ENCODE assay signal across 32 cellular contexts in the genomic region with DNA sequence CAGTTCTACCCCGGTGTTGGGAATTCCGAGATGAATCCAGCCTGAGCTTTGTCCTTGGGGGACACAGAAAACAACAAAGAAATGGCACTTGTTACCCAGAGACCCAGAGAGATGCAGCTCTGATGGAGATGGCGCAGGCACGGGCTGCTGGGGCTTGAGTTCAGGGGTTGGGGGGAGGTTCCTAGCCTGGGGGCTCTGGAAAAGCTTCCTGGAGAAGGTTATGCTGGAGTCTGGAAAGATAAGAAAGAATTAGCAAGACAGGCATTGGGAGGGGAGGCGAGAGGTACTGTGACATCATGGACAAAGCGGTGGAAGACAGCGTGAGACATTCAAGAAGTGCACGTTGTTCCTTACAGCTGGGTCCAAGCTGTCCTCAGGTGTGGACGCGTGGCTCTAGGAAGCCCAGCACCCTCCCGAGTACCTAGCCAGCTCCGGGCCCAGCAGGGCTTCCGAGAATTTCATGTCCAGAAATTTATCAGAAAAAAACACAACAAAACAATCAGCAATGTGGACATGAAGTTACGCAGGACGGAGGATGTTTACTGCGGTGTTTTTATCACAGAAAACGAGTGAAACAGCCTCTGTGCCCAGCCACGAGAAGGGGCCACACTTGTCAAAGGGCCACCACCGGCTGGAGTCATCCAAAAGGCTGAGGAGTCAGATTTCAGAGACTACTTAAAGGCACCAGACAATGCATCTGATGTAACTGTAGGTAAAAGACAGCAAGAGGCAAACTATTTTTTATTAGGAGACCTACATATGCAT. TPM values are rescaled to one million over a fixed set of nuclear protein-coding genes. Genes with fewer than 3 reads are reported as not detected.
DNase-seq lines count a peak whose midpoint lies in the region; ATAC-seq, FAIRE-seq and TF ChIP-seq lines count a peak whose summit lies in the region.
"Had no signal": no experiment of that assay in that cellular context is flagged by ENCODE, and none has a peak within 500 bp of the region (broad histone marks: within the 10 kb centered on the region; RNA-seq: fewer than 3 reads in every experiment).

No MANE protein-coding gene starts in this region.

- H2BK20ac ChIP-seq in H1 (ENCODE audit: low read length) = no peak overlapping the region

- H3K4ac ChIP-seq in H1 (replicated peaks; ENCODE audit: insufficient read length, low read depth, low read length) = peak overlapping the region; percentile 29

- H3K27me3 ChIP-seq in H1 (replicated peaks in 1 of 4; ENCODE audit: control insufficient read depth in 3 of 4, extremely low read depth in 1 of 4, insufficient read depth in 3 of 4, low read length in 3 of 4) = peaks cover 0 to 2% (median 0%) of the 10 kb centered on the region in 4 experiments; a peak in 1 of 7 replicates
- no peaks in the 10 kb centered on the region for H3K27me3 ChIP-seq in neural progenitor cell
- H3K27me3 ChIP-seq: gastroesophageal sphincter, spleen had no signal

- no peaks in the 10 kb centered on the region for H3K36me3 Mint-ChIP-seq in neural progenitor cell
- H3K36me3 Mint-ChIP-seq: activated CD4-positive, alpha-beta memory T cell treated with anti-CD3 and anti-CD28 coated beads for 36 hours; type B pancreatic cell had no signal

- no peak for TF ChIP-seq RAD21 in H1 (IDR thresholded peaks at IDR 0.05 in 1 of 2, conservative IDR thresholded peaks at IDR 0.05 in 1 of 2; ENCODE audit: low read depth in 2 of 2, low read length in 2 of 2)

- H4K20me1 ChIP-seq in H1 (replicated peaks in 1 of 2; ENCODE audit: control insufficient read depth in 1 of 2, insufficient read depth in 2 of 2, low read length in 2 of 2) (no peaks in the 10 kb centered on the region), neural progenitor cell (ENCODE audit: low read depth) (no peaks in the 10 kb centered on the region)

- peaks cover 26% of the 10 kb centered on the region for H3K27me3 Mint-ChIP-seq in neural progenitor cell (ENCODE audit: insufficient read depth, low read depth)
- H3K27me3 Mint-ChIP-seq: activated CD4-positive, alpha-beta memory T cell treated with anti-CD3 and anti-CD28 coated beads for 36 hours; B cell had no signal

- peak overlapping the region; percentile 68 for H4K8ac ChIP-seq in H1 (ENCODE audit: extremely low read depth, insufficient read depth, low read length)

- 85% methylated on average over 19 of the region's 19 CpGs; no CpG with 5 or more reads in 1 of the 2 experiments for WGBS in H1 (ENCODE audit: extremely low coverage in 1 of 2, insufficient coverage in 1 of 2, insufficient read length in 1 of 2, insufficient replicate concordance in 2 of 2, low coverage in 1 of 2, low lambda C conversion rate in 2 of 2, missing lambda C conversion rate in 1 of 2), 2 experiments

- no peaks in the 10 kb centered on the region for H3K23me2 ChIP-seq in H1 (ENCODE audit: low read depth, low read length)

- H3K9me3 ChIP-seq in H1 (ENCODE audit: insufficient read depth in 2 of 2, low read depth in 1 of 2, low read length in 1 of 2) = no peaks in the 10 kb centered on the region
- no peaks in the 10 kb centered on the region for H3K9me3 ChIP-seq in neural progenitor cell (ENCODE audit: low read depth)
- H3K9me3 ChIP-seq: gastroesophageal sphincter, mucosa of descending colon, spleen, stomach had no signal

- DNase-seq in NCI-H2171 treated with DMSO at 0.1 percent for 48 hours (lab: John Stamatoyannopoulos, UW) (peak; percentile 25), NCI-H2171 (lab: John Stamatoyannopoulos, UW) (no peak), NCI-H510A (lab: John Stamatoyannopoulos, UW) (peak; percentile 20), H1 (ENCODE audit: low read depth in 1 of 2, low spot score in 2 of 2) (no peak), neural progenitor cell (ENCODE audit: low spot score) (no peak), NCI-H2081 (lab: John Stamatoyannopoulos, UW) (no peak)
- DNase-seq: 8988T; activated CD4-positive, alpha-beta memory T cell treated with anti-CD3 and anti-CD28 coated beads for 36 hours; activated CD4-positive, CD25-positive, alpha-beta regulatory T cell; activated gamma-delta T cell; Karpas-422; left colon; mucosa of descending colon; NCI-H1092; NCI-H2029 treated with DMSO at 0.1 percent for 48 hours; NCI-H82; nucleus accumbens; spleen; stimulated activated CD4-positive, alpha-beta T cell treated with anti-CD3 and anti-CD28 coated beads, Interleukin-4, amount 100 ng/mL, for 24 hours; stomach had no signal

- H3F3A ChIP-seq in neural progenitor cell (ENCODE audit: low read depth) = peaks cover 5% of the 10 kb centered on the region

- H3K4me1 ChIP-seq in H1 (replicated peaks in 1 of 4; ENCODE audit: control insufficient read depth in 3 of 4, insufficient read depth in 4 of 4, low read length in 3 of 4) (peaks cover 0 to 10% (median 3%) of the 10 kb centered on the region in 4 experiments; a peak in 3 of 7 replicates), neural progenitor cell (peaks cover 26% of the 10 kb centered on the region)
- H3K4me1 ChIP-seq: stomach had no signal

- H3K9ac ChIP-seq in H1 (replicated peaks in 1 of 4; ENCODE audit: extremely low read depth in 1 of 4, low read depth in 3 of 4, low read length in 3 of 4) (no peak overlapping the region), neural progenitor cell (no peak overlapping the region)

- TF ChIP-seq EP300 in H1 (IDR thresholded peaks at IDR 0.05; ENCODE audit: borderline replicate concordance in 1 of 2, low read depth in 2 of 2, low read length in 2 of 2) = no peak

- H4K5ac ChIP-seq in H1 (ENCODE audit: insufficient read length, low read depth, low read length) = no peak overlapping the region

- peak overlapping the region; percentile 95; the same call in 1 of the 2 replicates for H2BK15ac ChIP-seq in H1 (ENCODE audit: low read length)

- H3K4me3 Mint-ChIP-seq in neural progenitor cell = peak overlapping the region; percentile 34
- H3K4me3 Mint-ChIP-seq: activated CD4-positive, alpha-beta memory T cell treated with anti-CD3 and anti-CD28 coated beads for 36 hours; B cell; T-helper 2 cell treated with Interferon-gamma antibody and Interleukin-4, amounts not matched to agents 5 μg/mL and 100 μg/mL, for 36 hours; type B pancreatic cell had no signal

- H3K36me3 ChIP-seq in H1 (ENCODE audit: control insufficient read depth in 2 of 4, insufficient read depth in 4 of 4, low read length in 3 of 4) (no peaks in the 10 kb centered on the region), neural progenitor cell (no peaks in the 10 kb centered on the region)
- H3K36me3 ChIP-seq: gastroesophageal sphincter, spleen, stomach had no signal

- H3K23ac ChIP-seq in H1 (ENCODE audit: insufficient read length) = no peak overlapping the region

- no peaks in the 10 kb centered on the region for H3K79me1 ChIP-seq in H1 (ENCODE audit: low read depth, low read length)

- H3K4me3 ChIP-seq in H1 (ENCODE audit: extremely low read depth in 1 of 4, insufficient read depth in 2 of 4, low read depth in 3 of 4, low read length in 4 of 4) (no peak overlapping the region), neural progenitor cell (no peak overlapping the region)
- H3K4me3 ChIP-seq: gastroesophageal sphincter, mucosa of descending colon, spleen, stomach had no signal

- H3K4me2 ChIP-seq in H1 (ENCODE audit: insufficient read depth in 1 of 2, low read depth in 2 of 2, low read length in 2 of 2) = no peak overlapping the region
- peak overlapping the region; percentile 7 for H3K4me2 ChIP-seq in neural progenitor cell

- no peak for FAIRE-seq in H1 (lab: Jason Lieb, UNC)
- FAIRE-seq: H54 had no signal

- H2BK12ac ChIP-seq in H1 (ENCODE audit: low read depth, low read length) = no peak overlapping the region; the same call in 1 of the 2 replicates

- CTCF ChIA-PET in H1 (lab: Charles Lee; ENCODE audit: partially characterized antibody) = interaction anchor here (0.6 to 1.0 kb wide), 2 partner anchors 22 to 371 kb away, joined by 3 to 4 read pairs; no protein-coding TSS in a partner anchor

- H3K18ac ChIP-seq in H1 (ENCODE audit: extremely low read depth, low read length) = no peak overlapping the region

- H3K79me2 ChIP-seq in H1 (ENCODE audit: control insufficient read depth in 1 of 2, insufficient read depth in 2 of 2, low read length in 2 of 2) (no peaks in the 10 kb centered on the region), neural progenitor cell (ENCODE audit: low read depth) (no peaks in the 10 kb centered on the region)

- no peak overlapping the region for H3K27ac ChIP-seq in H1 (ENCODE audit: low read depth, low read length)
- H3K27ac ChIP-seq in neural progenitor cell = no peak overlapping the region
- H3K27ac ChIP-seq: gastroesophageal sphincter, spleen, stomach had no signal

- POLR2A ChIA-PET in H1 (lab: Charles Lee; ENCODE audit: partially characterized antibody) = interaction anchor here (1.2 kb wide), 2 partner anchors 10 to 139 kb away, joined by 3 read pairs; no protein-coding TSS in a partner anchor

- no peak for TF ChIP-seq CTCF in H1 (IDR thresholded peaks at IDR 0.05; ENCODE audit: control extremely low read depth in 1 of 3, insufficient read depth in 1 of 3, low read depth in 1 of 3, low read length in 3 of 3)
- no peak for TF ChIP-seq CTCF in neural progenitor cell (IDR thresholded peaks at IDR 0.05)

- H3K56ac ChIP-seq in H1 (replicated peaks; ENCODE audit: insufficient read length, low read depth, low read length) = no peak overlapping the region

- TF ChIP-seq POLR2A in H1 (IDR thresholded peaks at IDR 0.05; ENCODE audit: control extremely low read depth in 1 of 2, low read depth in 2 of 2, low read length in 2 of 2) = no peak

- peak overlapping the region; percentile 7 for H3K27ac Mint-ChIP-seq in neural progenitor cell
- H3K27ac Mint-ChIP-seq: activated CD4-positive, alpha-beta memory T cell treated with anti-CD3 and anti-CD28 coated beads for 36 hours; B cell; T-helper 2 cell treated with Interferon-gamma antibody and Interleukin-4, amounts not matched to agents 5 μg/mL and 100 μg/mL, for 36 hours; type B pancreatic cell had no signal

- H2BK5ac ChIP-seq in H1 (ENCODE audit: low read depth, low read length) = no peak overlapping the region

- no peak overlapping the region for H2BK120ac ChIP-seq in H1 (replicated peaks; ENCODE audit: low read depth, low read length)

- H2AK5ac ChIP-seq in H1 (ENCODE audit: low read depth, low read length) = no peak overlapping the region; the same call in 1 of the 2 replicates

- H3K9me3 Mint-ChIP-seq in neural progenitor cell = no peaks in the 10 kb centered on the region
- H3K9me3 Mint-ChIP-seq: activated CD4-positive, alpha-beta memory T cell treated with anti-CD3 and anti-CD28 coated beads for 36 hours; T-helper 2 cell treated with Interferon-gamma antibody and Interleukin-4, amounts not matched to agents 5 μg/mL and 100 μg/mL, for 36 hours; type B pancreatic cell had no signal

- ATAC-seq in GM21717 (IDR thresholded peaks at IDR 0.05; ENCODE audit: unreplicated experiment) = no peak
- ATAC-seq in HG03432 (IDR thresholded peaks at IDR 0.05; ENCODE audit: unreplicated experiment) = no peak
- ATAC-seq: gastroesophageal sphincter, left colon, mucosa of descending colon, Panc1 had no signal

- no peak overlapping the region for H2AFZ ChIP-seq in H1 (ENCODE audit: low read length)
- H2AFZ ChIP-seq in neural progenitor cell (replicated peaks) = no peak overlapping the region

- peaks cover 65% of the 10 kb centered on the region for H3K4me1 Mint-ChIP-seq in neural progenitor cell
- H3K4me1 Mint-ChIP-seq: B cell had no signal

- H4K91ac ChIP-seq in H1 (replicated peaks; ENCODE audit: insufficient read length, low read length) = no peak overlapping the region

- no peak overlapping the region for H3K14ac ChIP-seq in H1 (ENCODE audit: insufficient read length)

RNA-seq across cellular contexts. Expression of a gene that starts 39.5 kb away (rescaled TPM):
- not detected in 2 replicates for total RNA-seq in H1 (2021; fragmentation: NEBNext Ultra II Directional; extraction: Animal tissue kit (Norgen Biotek cat#: 25700))
- polyA plus RNA-seq in H1 (2011; rRNA removed) = 0.03 and 0.08 TPM in 2 replicates
- 0.06 TPM for polyA plus RNA-seq in H1 (2011; cell fraction: cytosol; rRNA removed)
- polyA plus RNA-seq in H1 (2011; cell fraction: nucleus; rRNA removed) = 0.26 TPM
- 0.06 to 0.12 TPM in 2 of 4 replicates, not detected in the others for polyA plus RNA-seq in H1 (2012, experiment 1 of 2)
- polyA plus RNA-seq in H1 (2012, experiment 2 of 2) = not detected
- polyA plus RNA-seq in H1 (2013, experiment 1 of 2) = 0.08 TPM
- 0.02 TPM for polyA plus RNA-seq in H1 (2013, experiment 2 of 2)
- 0.06 and 0.22 TPM in 2 replicates for polyA minus RNA-seq in H1 (2011; rRNA and poly(A)+ RNA removed)
- polyA minus RNA-seq in H1 (2011; cell fraction: cytosol; rRNA and poly(A)+ RNA removed) = not detected
- polyA minus RNA-seq in H1 (2011; cell fraction: nucleus; rRNA and poly(A)+ RNA removed) = 0.40 TPM
- total RNA-seq in neural progenitor cell (ENCODE audit: low replicate concordance) = 0.12 and 0.32 TPM in 2 replicates
- total RNA-seq: dermis microvascular lymphatic vessel endothelial cell, HT-29, left colon, renal cortical epithelial cell, SK-MEL-5 had no signal

RNA-seq across cellular contexts. Expression of a gene that starts 49.1 kb away (rescaled TPM):
- total RNA-seq in H1 (2021; fragmentation: NEBNext Ultra II Directional; extraction: Animal tissue kit (Norgen Biotek cat#: 25700)) = 23.5 and 23.7 TPM in 2 replicates
- polyA plus RNA-seq in H1 (2011; rRNA removed) = 15.3 and 24.9 TPM in 2 replicates
- 11.7 TPM for polyA plus RNA-seq in H1 (2011; cell fraction: cytosol; rRNA removed)
- 37.7 TPM for polyA plus RNA-seq in H1 (2011; cell fraction: nucleus; rRNA removed)
- 18.6 to 23.1 TPM (median 21.2 TPM) in 4 replicates for polyA plus RNA-seq in H1 (2012, experiment 1 of 2)
- polyA plus RNA-seq in H1 (2012, experiment 2 of 2) = 15.5 TPM
- 16.7 TPM for polyA plus RNA-seq in H1 (2013, experiment 1 of 2)
- polyA plus RNA-seq in H1 (2013, experiment 2 of 2) = 18.6 TPM
- polyA minus RNA-seq in H1 (2011; rRNA and poly(A)+ RNA removed) = 8.1 and 8.9 TPM in 2 replicates
- 14.1 TPM for polyA minus RNA-seq in H1 (2011; cell fraction: cytosol; rRNA and poly(A)+ RNA removed)
- 14.4 TPM for polyA minus RNA-seq in H1 (2011; cell fraction: nucleus; rRNA and poly(A)+ RNA removed)
- total RNA-seq in neural progenitor cell (ENCODE audit: low replicate concordance) = 11.9 and 25.6 TPM in 2 replicates

Comparison
In these comparisons a context has a peak if more than half of its experiments do, and no peak if none do; other contexts are left out.
1. DNase-seq: peak in NCI-H2171 treated with DMSO at 0.1 percent for 48 hours (single experiment) and NCI-H510A (single experiment); none in NCI-H2171 (single experiment), H1 (0 of 2), neural progenitor cell (single experiment) and NCI-H2081 (0 of 2).